7 cellular contexts compared by ENCODE assay signal in genomic region chr16:29959821-29960220, GRCh38. TPM values are rescaled to one million over a fixed set of nuclear protein-coding genes. Genes with fewer than 3 reads are reported as not detected.
A peak's percentile ranks its signal among the peaks of the same experiment; 100 is the strongest.
DNase-seq lines count a peak whose midpoint lies in the region; ATAC-seq and TF ChIP-seq lines count a peak whose summit lies in the region.
"Not testable (repeated sequence)": the region's sequence is repeated elsewhere in the genome, so short reads cannot be mapped to it uniquely, and the experiment has no call there.

No MANE protein-coding gene starts in this region.

- not testable (repeated sequence) for H3K27ac ChIP-seq in CD4-positive, alpha-beta T cell (ENCODE audit: low read depth, low read length); CD8-positive, alpha-beta memory T cell (ENCODE audit: low read depth, low read length); naive thymus-derived CD4-positive, alpha-beta T cell (ENCODE audit: low read depth, low read length)

- peaks cover 15% of the 10 kb centered on the region for H3K4me1 ChIP-seq in CD8-positive, alpha-beta memory T cell (ENCODE audit: insufficient read depth, low read length)
- H3K4me1 ChIP-seq in naive thymus-derived CD4-positive, alpha-beta T cell (ENCODE audit: control insufficient read depth in 2 of 2, insufficient read depth in 2 of 2, low read length in 2 of 2) = peaks cover 10 to 17% of the 10 kb centered on the region in 2 donors

- H3K9me3 Mint-ChIP-seq in CD4-positive, alpha-beta T cell; CD8-positive, alpha-beta memory T cell; T-helper 1 cell treated with Interleukin-12 subunit alpha and Interleukin-12 subunit beta and Interleukin-4 antibody, amounts not matched to agents 30 μg/mL and 1 μg/mL, for 36 hours; brain; naive thymus-derived CD4-positive, alpha-beta T cell; nephron progenitor cell: not testable (repeated sequence)

- ATAC-seq in CD4-positive, alpha-beta T cell (ENCODE audit: poor library complexity); naive thymus-derived CD4-positive, alpha-beta T cell: not testable (repeated sequence)

- intact Hi-C loops in CD4-positive, alpha-beta T cell (cut with DNase I, micrococcal nuclease) = not testable (repeated sequence)
- intact Hi-C loops in naive thymus-derived CD4-positive, alpha-beta T cell (cut with micrococcal nuclease) = loop anchor here in 1 of 2 donors (2.0 to 5.0 kb wide), 2 partner anchors 37 to 105 kb away; partner anchors contain the start of genes ALDOA, HIRIP3 and INO80E
- intact Hi-C loops in posterior vena cava (cut with DNase I) = loop anchor here in 1 of 2 donors (5.0 kb wide), 2 partner anchors 33 to 98 kb away; partner anchors contain the start of genes CDIPT and KCTD13

- H3K27ac Mint-ChIP-seq in CD4-positive, alpha-beta T cell; T-helper 1 cell treated with Interleukin-12 subunit alpha and Interleukin-12 subunit beta and Interleukin-4 antibody, amounts not matched to agents 30 μg/mL and 1 μg/mL, for 36 hours; brain; nephron progenitor cell: not testable (repeated sequence)
- H3K27ac Mint-ChIP-seq in CD8-positive, alpha-beta memory T cell = peak overlapping the region in 1 of 8 donors; percentile 81
- peak overlapping the region in 5 of 9 donors; percentile 36 to 74 (median 69) for H3K27ac Mint-ChIP-seq in naive thymus-derived CD4-positive, alpha-beta T cell

- H3K36me3 Mint-ChIP-seq in CD4-positive, alpha-beta T cell (ENCODE audit: low read depth); CD8-positive, alpha-beta memory T cell; T-helper 1 cell treated with Interleukin-12 subunit alpha and Interleukin-12 subunit beta and Interleukin-4 antibody, amounts not matched to agents 30 μg/mL and 1 μg/mL, for 36 hours (ENCODE audit: low read depth); brain; naive thymus-derived CD4-positive, alpha-beta T cell; nephron progenitor cell (ENCODE audit: low read depth): not testable (repeated sequence)

- H3K4me1 Mint-ChIP-seq in CD4-positive, alpha-beta T cell (ENCODE audit: low read depth) = peaks cover 23% of the 10 kb centered on the region
- H3K4me1 Mint-ChIP-seq in CD8-positive, alpha-beta memory T cell = peaks cover 16 to 24% (median 18%) of the 10 kb centered on the region in 3 donors
- H3K4me1 Mint-ChIP-seq in T-helper 1 cell treated with Interleukin-12 subunit alpha and Interleukin-12 subunit beta and Interleukin-4 antibody, amounts not matched to agents 30 μg/mL and 1 μg/mL, for 36 hours (ENCODE audit: low read depth) = peaks cover 17% of the 10 kb centered on the region
- H3K4me1 Mint-ChIP-seq in brain (peaks cover 20% of the 10 kb centered on the region), nephron progenitor cell (peaks cover 18% of the 10 kb centered on the region)
- peaks cover 8 to 28% (median 22%) of the 10 kb centered on the region in 7 donors for H3K4me1 Mint-ChIP-seq in naive thymus-derived CD4-positive, alpha-beta T cell

- peak overlapping the region; percentile 71 for H3K4me3 Mint-ChIP-seq in CD4-positive, alpha-beta T cell
- H3K4me3 Mint-ChIP-seq in CD8-positive, alpha-beta memory T cell = peak overlapping the region in 6 of 7 donors; percentile 7 to 79 (median 40)
- peak overlapping the region; percentile 9 for H3K4me3 Mint-ChIP-seq in T-helper 1 cell treated with Interleukin-12 subunit alpha and Interleukin-12 subunit beta and Interleukin-4 antibody, amounts not matched to agents 30 μg/mL and 1 μg/mL, for 36 hours
- peak overlapping the region in 4 of 5 experiments; percentile 33 to 61 (median 53) for H3K4me3 Mint-ChIP-seq in brain
- peak overlapping the region in 8 of 10 donors; percentile 25 to 89 (median 40) for H3K4me3 Mint-ChIP-seq in naive thymus-derived CD4-positive, alpha-beta T cell
- H3K4me3 Mint-ChIP-seq in nephron progenitor cell = peak overlapping the region; percentile 45

- H3K36me3 ChIP-seq in CD8-positive, alpha-beta memory T cell (ENCODE audit: insufficient read depth, low read length); naive thymus-derived CD4-positive, alpha-beta T cell (ENCODE audit: control insufficient read depth in 2 of 3, insufficient read depth in 3 of 3, low read length in 3 of 3): not testable (repeated sequence)

- H3K27me3 ChIP-seq in CD4-positive, alpha-beta T cell (ENCODE audit: control insufficient read depth, insufficient read depth, low read length); CD8-positive, alpha-beta memory T cell (ENCODE audit: insufficient read depth, low read length, poor library complexity, severe bottlenecking); naive thymus-derived CD4-positive, alpha-beta T cell (ENCODE audit: control insufficient read depth in 2 of 2, insufficient read depth in 2 of 2, low read length in 2 of 2): not testable (repeated sequence)

- not testable (repeated sequence) for DNase-seq in CD4-positive, alpha-beta T cell; CD8-positive, alpha-beta memory T cell; naive thymus-derived CD4-positive, alpha-beta T cell; nephron progenitor cell
- peak; percentile 12 for DNase-seq in posterior vena cava (ENCODE audit: low spot score)

- CTCF ChIA-PET in CD4-positive, alpha-beta T cell (lab: Charles Lee) = interaction anchor here (0.9 kb wide), 1 partner anchor 33 kb away, joined by 3 read pairs; no protein-coding TSS in a partner anchor
- CTCF ChIA-PET in CD8-positive, alpha-beta memory T cell (lab: Charles Lee) = interaction anchor here (3.9 kb wide), 1 partner anchor 12 kb away, joined by 33 read pairs; the partner anchor contains the start of gene TAOK2
- CTCF ChIA-PET in naive thymus-derived CD4-positive, alpha-beta T cell (lab: Charles Lee) = interaction anchor here (0.6 to 1.7 kb wide), 3 partner anchors 13 to 72 kb away, joined by 3 to 4 read pairs (median 4); partner anchors contain the start of gene KCTD13

- POLR2A ChIA-PET in CD4-positive, alpha-beta T cell (lab: Charles Lee) = interaction anchor here (0.9 kb wide), 1 partner anchor 31 kb away, joined by 4 read pairs; no protein-coding TSS in a partner anchor
- POLR2A ChIA-PET in CD8-positive, alpha-beta memory T cell (lab: Charles Lee) = interaction anchor here (0.5 to 1.3 kb wide), 2 partner anchors 11 to 34 kb away, joined by 3 to 9 read pairs; partner anchors contain the start of gene KCTD13
- POLR2A ChIA-PET in naive thymus-derived CD4-positive, alpha-beta T cell (lab: Charles Lee) = interaction anchor here (6.6 kb wide), 1 partner anchor 14 kb away, joined by 79 read pairs; the partner anchor contains the start of gene TAOK2

- H3K4me3 ChIP-seq in CD8-positive, alpha-beta memory T cell (ENCODE audit: low read length); naive thymus-derived CD4-positive, alpha-beta T cell (ENCODE audit: low read length): not testable (repeated sequence)

- H3K27me3 Mint-ChIP-seq in CD4-positive, alpha-beta T cell; CD8-positive, alpha-beta memory T cell; T-helper 1 cell treated with Interleukin-12 subunit alpha and Interleukin-12 subunit beta and Interleukin-4 antibody, amounts not matched to agents 30 μg/mL and 1 μg/mL, for 36 hours (ENCODE audit: low read depth); brain; naive thymus-derived CD4-positive, alpha-beta T cell; nephron progenitor cell (ENCODE audit: low read depth, poor library complexity): not testable (repeated sequence)

- TF ChIP-seq CTCF in CD4-positive, alpha-beta T cell (IDR thresholded peaks at IDR 0.05); brain (conservative IDR thresholded peaks at IDR 0.05); nephron progenitor cell (IDR thresholded peaks at IDR 0.05): not testable (repeated sequence)

- H3K9me3 ChIP-seq in CD4-positive, alpha-beta T cell (ENCODE audit: control insufficient read depth, low read length); CD8-positive, alpha-beta memory T cell (ENCODE audit: low read length); naive thymus-derived CD4-positive, alpha-beta T cell (ENCODE audit: control insufficient read depth in 2 of 3, low read length in 3 of 3): not testable (repeated sequence)

RNA-seq across cellular contexts. Expression of gene TMEM219, which starts 2.1 kb away (rescaled TPM):
- total RNA-seq in CD4-positive, alpha-beta T cell = 10 to 100 TPM; 56.9 to 63.3 TPM
- total RNA-seq in CD8-positive, alpha-beta memory T cell = 10 to 100 TPM; 36.8 to 43.4 TPM
- polyA plus RNA-seq in CD8-positive, alpha-beta memory T cell = 168 TPM
- polyA plus RNA-seq in brain (ENCODE audit: insufficient read depth, low read depth, low replicate concordance) = 244 TPM
- 10 to 100 TPM; 64.3 to 89.7 (median 74.0) TPM for total RNA-seq in naive thymus-derived CD4-positive, alpha-beta T cell
- 100 to 1,000 TPM; 205 to 212 TPM for polyA plus RNA-seq in naive thymus-derived CD4-positive, alpha-beta T cell
- total RNA-seq in posterior vena cava = 10 to 100 TPM; 58.4 to 80.9 TPM

RNA-seq across cellular contexts. Expression of gene TAOK2, which starts 13.8 kb away (rescaled TPM):
- total RNA-seq in CD4-positive, alpha-beta T cell = 10 to 100 TPM; 13.1 to 14.1 TPM
- 10 to 100 TPM; 41.8 to 44.3 TPM for total RNA-seq in CD8-positive, alpha-beta memory T cell
- 7.1 TPM for polyA plus RNA-seq in CD8-positive, alpha-beta memory T cell
- 45.4 TPM for polyA plus RNA-seq in brain (ENCODE audit: insufficient read depth, low read depth, low replicate concordance)
- 10 to 100 TPM; 19.4 to 48.5 (median 42.9) TPM for total RNA-seq in naive thymus-derived CD4-positive, alpha-beta T cell
- polyA plus RNA-seq in naive thymus-derived CD4-positive, alpha-beta T cell = 1 to 10 TPM; 2.9 to 8.1 TPM
- 10 to 100 TPM; 35.0 to 35.7 TPM for total RNA-seq in posterior vena cava

RNA-seq across cellular contexts. Expression of gene KCTD13, which starts 33.8 kb away (rescaled TPM):
- total RNA-seq in CD4-positive, alpha-beta T cell = 10 to 100 TPM; 40.0 to 43.8 TPM
- 10 to 100 TPM; 35.7 to 37.1 TPM for total RNA-seq in CD8-positive, alpha-beta memory T cell
- 15.9 TPM for polyA plus RNA-seq in CD8-positive, alpha-beta memory T cell
- 61.7 TPM for polyA plus RNA-seq in brain (ENCODE audit: insufficient read depth, low read depth, low replicate concordance)
- 10 to 100 TPM; 40.7 to 81.1 (median 45.9) TPM for total RNA-seq in naive thymus-derived CD4-positive, alpha-beta T cell
- polyA plus RNA-seq in naive thymus-derived CD4-positive, alpha-beta T cell = 10 to 100 TPM in 1 of 2 donors, 1 to 10 TPM in 1; 8.7 to 15.9 TPM
- 10 to 100 TPM; 13.1 to 16.1 TPM for total RNA-seq in posterior vena cava

RNA-seq across cellular contexts. Expression of gene HIRIP3, which starts 35.6 kb away (rescaled TPM):
- 10 to 100 TPM in 1 of 2 experiments, 1 to 10 TPM in 1; 8.5 to 11.8 TPM for total RNA-seq in CD4-positive, alpha-beta T cell
- total RNA-seq in CD8-positive, alpha-beta memory T cell = 10 to 100 TPM; 45.6 to 48.0 TPM
- polyA plus RNA-seq in CD8-positive, alpha-beta memory T cell = 22.0 TPM
- polyA plus RNA-seq in brain (ENCODE audit: insufficient read depth, low read depth, low replicate concordance) = 85.9 TPM
- total RNA-seq in naive thymus-derived CD4-positive, alpha-beta T cell = 10 to 100 TPM; 14.4 to 37.6 (median 17.2) TPM
- 10 to 100 TPM; 22.6 to 32.9 TPM for polyA plus RNA-seq in naive thymus-derived CD4-positive, alpha-beta T cell
- 10 to 100 TPM; 12.1 to 14.2 TPM for total RNA-seq in posterior vena cava

RNA-seq across cellular contexts. Expression of gene INO80E, which starts 36.2 kb away (rescaled TPM):
- total RNA-seq in CD4-positive, alpha-beta T cell = 10 to 100 TPM; 54.6 to 57.6 TPM
- 100 to 1,000 TPM; 121 to 123 TPM for total RNA-seq in CD8-positive, alpha-beta memory T cell
- 6.5 TPM for polyA plus RNA-seq in CD8-positive, alpha-beta memory T cell
- polyA plus RNA-seq in brain (ENCODE audit: insufficient read depth, low read depth, low replicate concordance) = 147 TPM
- 100 to 1,000 TPM in 2 of 5 experiments, 10 to 100 TPM in 3; 71.7 to 141 (median 95.8) TPM for total RNA-seq in naive thymus-derived CD4-positive, alpha-beta T cell
- polyA plus RNA-seq in naive thymus-derived CD4-positive, alpha-beta T cell = 1 to 10 TPM; 4.3 to 9.3 TPM
- total RNA-seq in posterior vena cava = 10 to 100 TPM; 42.2 to 46.0 TPM

Comparison
In these comparisons a context has a peak if more than half of its experiments do, and no peak if none do; other contexts are left out.
1. H3K4me3 Mint-ChIP-seq: peak in every context shown above with its lines; median percentile 71 in CD4-positive, alpha-beta T cell; 53 in brain; 45 in nephron progenitor cell; 40 in CD8-positive, alpha-beta memory T cell; 40 in naive thymus-derived CD4-positive, alpha-beta T cell; 9 in T-helper 1 cell treated with Interleukin-12 subunit alpha and Interleukin-12 subunit beta and Interleukin-4 antibody, amounts not matched to agents 30 μg/mL and 1 μg/mL, for 36 hours.